16 cellular contexts compared by ENCODE assay signal in genomic region chr4:118993329-118993728, GRCh38.
DNase-seq lines count a peak whose midpoint lies in the region; ATAC-seq, FAIRE-seq and TF ChIP-seq lines count a peak whose summit lies in the region.
"Had no signal": no experiment of that assay in that cellular context is flagged by ENCODE, and none has a peak within 500 bp of the region (broad histone marks: within the 10 kb centered on the region; RNA-seq: fewer than 3 reads in every experiment).

No MANE protein-coding gene starts in this region.

- CTCF ChIA-PET in WTC11 (lab: Charles Lee) (no interaction called here), HepG2 (lab: Yijun Ruan, JAX; ENCODE audit: low intra/inter-chr PET ratio, low total read pairs) (no interaction called here)

- H4K20me1 ChIP-seq in HepG2 (ENCODE audit: insufficient read depth, low read length) = no peaks in the 10 kb centered on the region

- no peaks in the 10 kb centered on the region for H3K27me3 Mint-ChIP-seq in WTC11 (ENCODE audit: low read depth)

- H3K4me3 ChIP-seq in coronary artery (no peak overlapping the region), lower lobe of right lung (no peak overlapping the region), gastrocnemius medialis (peak overlapping the region in 1 of 4 donors; percentile 9), urinary bladder (ENCODE audit: low read depth, low read length) (no peak overlapping the region), HepG2 (replicated peaks in 1 of 3; ENCODE audit: insufficient read depth in 1 of 3, low read depth in 2 of 3, low read length in 3 of 3) (no peak overlapping the region)
- H3K4me3 ChIP-seq: HAP-1, K562 had no signal

- H3K4me1 Mint-ChIP-seq in WTC11 = peaks cover 24% of the 10 kb centered on the region

- H3K4me2 ChIP-seq in HepG2 (ENCODE audit: low read depth, low read length) = no peak overlapping the region

- no peak for TF ChIP-seq RAD21 in HepG2 (CRISPR knock-in tag; IDR thresholded peaks at IDR 0.05)

- H2AFZ ChIP-seq in HepG2 (ENCODE audit: low read length) = no peak overlapping the region

- H3K4me3 Mint-ChIP-seq in WTC11 = no peak overlapping the region

- H3K27ac ChIP-seq in coronary artery = peak overlapping the region; percentile 49 to 93
- H3K27ac ChIP-seq in lower lobe of right lung = no peak overlapping the region
- peak overlapping the region; percentile 87 to 99 (median 91) for H3K27ac ChIP-seq in gastrocnemius medialis
- peak overlapping the region; percentile 63 for H3K27ac ChIP-seq in urinary bladder (ENCODE audit: low read depth)
- H3K27ac ChIP-seq in HepG2 (ENCODE audit: extremely low read length, insufficient read depth, low read length) = no peak overlapping the region
- H3K27ac ChIP-seq: HL-60 had no signal

- no peaks in the 10 kb centered on the region for H3K36me3 Mint-ChIP-seq in WTC11

- DNase-seq in coronary artery (ENCODE audit: low spot score) = no peak
- DNase-seq in lower lobe of right lung = no peak
- no peak for DNase-seq in gastrocnemius medialis
- DNase-seq in NCI-H2227 treated with DMSO at 0.1 percent for 48 hours (lab: John Stamatoyannopoulos, UW) = no peak
- DNase-seq in WTC11 (ENCODE audit: low spot score) = no peak
- DNase-seq in HepG2 (ENCODE audit: low spot score) = no peak
- DNase-seq: Caco-2; MV-4-11; NCI-H1417 treated with DMSO at 0.1 percent for 48 hours; NCI-H1930; NK-92 treated with Interleukin-12 subunit alpha and Interleukin-12 subunit beta, amount 100 ng/mL, for 24 hours; SHP77 treated with DMSO at 0.1 percent for 48 hours had no signal

- POLR2A ChIA-PET in WTC11 (lab: Charles Lee) = no interaction called here
- POLR2A ChIA-PET in HepG2 (lab: Yijun Ruan, JAX) = no interaction called here

- no peak overlapping the region for H3K9ac ChIP-seq in HepG2 (ENCODE audit: insufficient read depth, low read depth, low read length)

- 63% methylated on average over 2 of the region's 2 CpGs for WGBS in urinary bladder
- WGBS in HepG2 (ENCODE audit: low lambda C conversion rate) = 16% methylated on average over 2 of the region's 2 CpGs

- peak; percentile 59 to 63 for ATAC-seq in lower lobe of right lung
- ATAC-seq in gastrocnemius medialis = peak in 1 of 2 donors; percentile 23
- ATAC-seq in WTC11 = no peak
- ATAC-seq in HepG2 = no peak
- ATAC-seq: K562 had no signal

- H3K9me3 Mint-ChIP-seq in WTC11 = peaks cover 12% of the 10 kb centered on the region; the same call in 1 of the 2 replicates

- H3K9me3 ChIP-seq in lower lobe of right lung = no peaks in the 10 kb centered on the region
- no peaks in the 10 kb centered on the region for H3K9me3 ChIP-seq in gastrocnemius medialis
- no peaks in the 10 kb centered on the region for H3K9me3 ChIP-seq in HepG2 (ENCODE audit: low read length)
- H3K9me3 ChIP-seq: Caco-2, HAP-1 had no signal

- no peak for FAIRE-seq in HepG2 (lab: Jason Lieb, UNC)
- FAIRE-seq: K562 had no signal

- H3K27me3 ChIP-seq in lower lobe of right lung (ENCODE audit: low read depth) = no peaks in the 10 kb centered on the region
- H3K27me3 ChIP-seq in gastrocnemius medialis = no peaks in the 10 kb centered on the region
- H3K27me3 ChIP-seq in HepG2 (ENCODE audit: control insufficient read depth in 1 of 2, insufficient read depth in 2 of 2, low read length in 2 of 2) = peaks cover 0 to 1% of the 10 kb centered on the region in 2 experiments; a peak in 1 of 5 replicates

- no peaks in the 10 kb centered on the region for H3K79me2 ChIP-seq in HepG2 (ENCODE audit: insufficient read depth, low read length)

- BruUV-seq in HepG2 (replicated peaks; lab: Mats Ljungman, UMichigan) = no TSS peak

- TF ChIP-seq POLR2A in gastrocnemius medialis (IDR thresholded peaks at IDR 0.05) (no peak), HepG2 (IDR thresholded peaks at IDR 0.05; ENCODE audit: insufficient read depth in 1 of 2, low read depth in 2 of 2, low read length in 2 of 2) (no peak)

- no peak for TF ChIP-seq EP300 in HepG2 (IDR thresholded peaks at IDR 0.05; ENCODE audit: low read depth in 2 of 2, low read length in 2 of 2)
- no peak for TF ChIP-seq EP300 in HepG2 (CRISPR knock-in tag; IDR thresholded peaks at IDR 0.05; ENCODE audit: borderline replicate concordance)

- no peaks in the 10 kb centered on the region for H3K36me3 ChIP-seq in lower lobe of right lung
- no peaks in the 10 kb centered on the region for H3K36me3 ChIP-seq in gastrocnemius medialis
- peaks cover 2% of the 10 kb centered on the region for H3K36me3 ChIP-seq in urinary bladder (ENCODE audit: insufficient read depth)
- H3K36me3 ChIP-seq in HepG2 (replicated peaks in 1 of 2; ENCODE audit: control insufficient read depth in 1 of 2, insufficient read depth in 2 of 2, low read length in 2 of 2) = no peaks in the 10 kb centered on the region
- H3K36me3 ChIP-seq: HAP-1 had no signal

- no peak for TF ChIP-seq CTCF in coronary artery (IDR thresholded peaks at IDR 0.05)
- no peak for TF ChIP-seq CTCF in lower lobe of right lung (IDR thresholded peaks at IDR 0.05)
- no peak for TF ChIP-seq CTCF in gastrocnemius medialis (IDR thresholded peaks at IDR 0.05 in 4 of 5, conservative IDR thresholded peaks at IDR 0.05 in 1 of 5)
- TF ChIP-seq CTCF in WTC11 (IDR thresholded peaks at IDR 0.05) = no peak
- no peak for TF ChIP-seq CTCF in HepG2 (CRISPR knock-in tag; IDR thresholded peaks at IDR 0.05)

- intact Hi-C loops in lower lobe of right lung (cut with DNase I) = no loop called here
- intact Hi-C loops in gastrocnemius medialis (cut with DNase I; ENCODE audit: low total_unique reads) = loop anchor here (2.0 kb wide), 1 partner anchor 17 kb away; no protein-coding TSS in a partner anchor
- intact Hi-C loops in HepG2 (cut with micrococcal nuclease; ENCODE audit: unreplicated experiment) = no loop called here

- H3K27ac Mint-ChIP-seq in WTC11 = no peak overlapping the region

- in situ Hi-C loops in gastrocnemius medialis (cut with MboI; ENCODE audit: low sequenced_read_pairs in 4 of 4) = loop anchor here in 2 of 4 donors (5.0 to 25.0 kb wide), 2 partner anchors 34 to 144 kb away; partner anchors contain the start of gene MYOZ2 (in 1 of the 2)
- in situ Hi-C loops in HepG2 (cut with HindIII; ENCODE audit: extremely low pct_ligation_motif_present, low pct_unique_long_range_greater_than_20kb) = loop anchor here (25.0 kb wide), 2 partner anchors 494 to 644 kb away; partner anchors contain the start of gene PDE5A

- H3K4me1 ChIP-seq in lower lobe of right lung = peaks cover 16% of the 10 kb centered on the region
- H3K4me1 ChIP-seq in gastrocnemius medialis = peaks cover 71 to 84% of the 10 kb centered on the region in 2 donors
- no peaks in the 10 kb centered on the region for H3K4me1 ChIP-seq in urinary bladder (ENCODE audit: insufficient read depth)
- H3K4me1 ChIP-seq in HepG2 (ENCODE audit: insufficient read depth, low read length) = no peaks in the 10 kb centered on the region

TF ChIP-seq in WTC11, 78 proteins besides CTCF, POLR2A, EP300 and RAD21 (continues in another document):
- TF ChIP-seq ESRRA (CRISPR knock-in tag; IDR thresholded peaks at IDR 0.05; ENCODE audit: borderline replicate concordance) = no peak
- no peak for TF ChIP-seq JUN (CRISPR knock-in tag; IDR thresholded peaks at IDR 0.05)
- TF ChIP-seq E2F4 (CRISPR knock-in tag; IDR thresholded peaks at IDR 0.05; ENCODE audit: borderline replicate concordance, low read depth) = no peak
- TF ChIP-seq FOXJ3 (CRISPR knock-in tag; IDR thresholded peaks at IDR 0.05; ENCODE audit: borderline replicate concordance) = no peak
- TF ChIP-seq MLX (CRISPR knock-in tag; IDR thresholded peaks at IDR 0.05) = no peak
- TF ChIP-seq KAT7 (CRISPR knock-in tag; IDR thresholded peaks at IDR 0.05; ENCODE audit: borderline replicate concordance) = no peak
- TF ChIP-seq ZNF416 (CRISPR knock-in tag; IDR thresholded peaks at IDR 0.05) = no peak

TF ChIP-seq in HepG2, 621 proteins besides CTCF, POLR2A, EP300 and RAD21:
- TF ChIP-seq ZSCAN20 (CRISPR knock-in tag; IDR thresholded peaks at IDR 0.05; ENCODE audit: borderline replicate concordance) = no peak
- no peak for TF ChIP-seq IRF9 (CRISPR knock-in tag; IDR thresholded peaks at IDR 0.05; ENCODE audit: borderline replicate concordance)
- TF ChIP-seq RFX5 (IDR thresholded peaks at IDR 0.05; ENCODE audit: low read depth, low read length) = no peak
- no peak for TF ChIP-seq NCOA2 (CRISPR knock-in tag; IDR thresholded peaks at IDR 0.05)
- no peak for TF ChIP-seq ZNF414 (CRISPR knock-in tag; IDR thresholded peaks at IDR 0.05)
- no peak for TF ChIP-seq ZNF543 (CRISPR knock-in tag; IDR thresholded peaks at IDR 0.05)
- TF ChIP-seq ZBTB7A (CRISPR knock-in tag; IDR thresholded peaks at IDR 0.05) = no peak

Comparison
In these comparisons a context has a peak if more than half of its experiments do, and no peak if none do; other contexts are left out.
1. H3K27ac ChIP-seq: peak in coronary artery (2 of 2), gastrocnemius medialis (4 of 4) and urinary bladder (single experiment); none in lower lobe of right lung (single experiment) and HepG2 (single experiment).
2. ATAC-seq: peak in lower lobe of right lung (2 of 2); none in WTC11 (single experiment) and HepG2 (single experiment).